ENCODE assay signal across 9 cellular contexts in the genomic region with DNA sequence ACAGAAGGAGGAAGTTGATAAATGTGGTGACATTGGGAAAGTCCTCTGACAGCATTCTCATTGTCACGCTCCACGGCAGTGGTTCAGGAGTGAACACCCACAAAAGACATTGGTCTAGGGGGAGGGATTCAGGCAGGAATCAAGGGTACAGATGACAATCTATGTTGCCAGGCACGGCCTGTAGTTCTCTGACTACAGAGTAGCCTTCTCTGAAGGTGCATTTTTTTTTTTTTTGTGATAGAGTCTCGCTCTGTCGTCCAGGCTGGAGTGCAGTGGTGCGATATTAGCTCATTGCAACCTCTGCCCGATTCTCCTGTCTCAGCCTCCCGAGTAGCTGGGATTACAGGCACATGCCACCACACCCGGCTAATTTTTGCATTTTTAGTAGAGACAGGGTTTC. TPM values are rescaled to one million over a fixed set of nuclear protein-coding genes. Genes with fewer than 3 reads are reported as not detected.
DNase-seq lines count a peak whose midpoint lies in the region; ATAC-seq and TF ChIP-seq lines count a peak whose summit lies in the region.
"Had no signal": no experiment of that assay in that cellular context is flagged by ENCODE, and none has a peak within 500 bp of the region (broad histone marks: within the 10 kb centered on the region; RNA-seq: fewer than 3 reads in every experiment).

No MANE protein-coding gene starts in this region.

- H3K27ac ChIP-seq in left ventricle myocardium inferior (replicated peaks): peak overlapping the region; percentile 48
- H3K27ac ChIP-seq: SK-N-MC had no signal

- peak; percentile 60 for DNase-seq in activated CD4-positive, alpha-beta T cell treated with anti-CD3 and anti-CD28 coated beads for 48 hours
- no peak for DNase-seq in activated CD4-positive, alpha-beta T cell treated with anti-CD3 and anti-CD28 coated beads for 1 hour
- DNase-seq in OCI-M2 (lab: John Stamatoyannopoulos, UW; ENCODE audit: unreplicated experiment) (peak; percentile 68), left ventricle myocardium inferior (no peak), cortex of kidney (lab: John Stamatoyannopoulos, UW) (no peak), NCI-H187 (lab: John Stamatoyannopoulos, UW) (no peak), NCI-H446 treated with DMSO at 0.1 percent for 48 hours (lab: John Stamatoyannopoulos, UW) (no peak)

- no peaks in the 10 kb centered on the region for H3K27me3 ChIP-seq in left ventricle myocardium inferior (ENCODE audit: low read depth)

- no peak for TF ChIP-seq CTCF in left ventricle myocardium inferior (IDR thresholded peaks at IDR 0.05; ENCODE audit: borderline replicate concordance)

- peaks cover 4% of the 10 kb centered on the region for H3K4me1 ChIP-seq in left ventricle myocardium inferior

- H3K9me3 ChIP-seq in left ventricle myocardium inferior (replicated peaks): no peaks in the 10 kb centered on the region

- intact Hi-C loops in left ventricle myocardium inferior (cut with micrococcal nuclease): no loop called here

- no peaks in the 10 kb centered on the region for H3K36me3 ChIP-seq in left ventricle myocardium inferior

- no peak overlapping the region for H3K4me3 ChIP-seq in left ventricle myocardium inferior
- H3K4me3 ChIP-seq: SK-N-MC had no signal

- ATAC-seq in HG02884 (IDR thresholded peaks at IDR 0.05; ENCODE audit: unreplicated experiment): peak; percentile 60

RNA-seq across cellular contexts. Expression of a gene that starts 7.4 kb away (rescaled TPM):
- total RNA-seq in left ventricle myocardium inferior: 54.9 TPM

RNA-seq across cellular contexts. Expression of a gene that starts 12.4 kb away (rescaled TPM):
- total RNA-seq in left ventricle myocardium inferior: 17.8 TPM

RNA-seq across cellular contexts. Expression of a gene that starts 38.3 kb away (rescaled TPM):
- 81.2 TPM for total RNA-seq in left ventricle myocardium inferior

Comparison
In these comparisons a context has a peak if more than half of its experiments do, and no peak if none do; other contexts are left out.
1. DNase-seq: peak in activated CD4-positive, alpha-beta T cell treated with anti-CD3 and anti-CD28 coated beads for 48 hours (single experiment) and OCI-M2 (single experiment); none in activated CD4-positive, alpha-beta T cell treated with anti-CD3 and anti-CD28 coated beads for 1 hour (single experiment), left ventricle myocardium inferior (single experiment), cortex of kidney (single experiment), NCI-H187 (0 of 2) and NCI-H446 treated with DMSO at 0.1 percent for 48 hours (single experiment).